ENCODE assay signal across 11 cellular contexts in the genomic region with DNA sequence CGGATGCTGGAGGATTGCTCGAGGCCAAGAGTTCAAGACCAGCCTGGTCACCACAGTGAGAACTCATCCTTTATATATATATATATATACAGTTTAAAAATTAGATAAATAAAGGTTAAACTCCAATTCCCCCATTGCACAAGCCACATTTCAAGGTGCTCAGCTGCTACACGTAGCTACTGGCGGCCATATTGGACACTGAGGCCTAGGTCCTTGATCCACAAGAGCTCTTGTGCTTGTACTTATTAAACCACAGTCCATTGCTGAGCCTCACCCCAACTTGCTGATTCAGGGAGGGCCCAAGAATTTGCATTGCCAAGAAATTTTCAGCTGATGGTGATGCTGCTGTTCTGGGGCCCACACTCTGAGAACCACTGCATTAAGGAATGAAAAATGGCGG. TPM values are rescaled to one million over a fixed set of nuclear protein-coding genes. Genes with fewer than 3 reads are reported as not detected.
"Had no signal": no experiment of that assay in that cellular context is flagged by ENCODE, and none has a peak within 500 bp of the region (broad histone marks: within the 10 kb centered on the region; RNA-seq: fewer than 3 reads in every experiment).

No MANE protein-coding gene starts in this region.

- H3K27ac Mint-ChIP-seq: H9, HFFc6 had no signal

- H2AFZ ChIP-seq: GM23248 had no signal

- H3K9me3 Mint-ChIP-seq: H9, HFFc6 had no signal

- H3K9ac ChIP-seq: GM23248, KMS-11 had no signal

- FAIRE-seq: H54, HepG2 had no signal

- H3K4me2 ChIP-seq: KMS-11 had no signal

- H3K27ac ChIP-seq: GM23248, HL-60, KMS-11 had no signal

- H3K4me3 Mint-ChIP-seq: H9, HFFc6 had no signal

- ATAC-seq: HepG2 had no signal

- DNase-seq: GM23248, GOT3, H9, HCEC 1CT, HFFc6, KBM-7 had no signal

- H3K4me3 ChIP-seq: GM23248 had no signal

RNA-seq across cellular contexts. Expression of a gene that starts 9.6 kb away (rescaled TPM):
- total RNA-seq: GM23248, HepG2, HFFc6 had no signal
- polyA plus RNA-seq: GM23248, HepG2 had no signal

RNA-seq across cellular contexts. Expression of a gene that starts 17.9 kb away (rescaled TPM):
- total RNA-seq: GM23248, HT1080 had no signal
